Comparison of ENCODE assay signal across 8 cellular contexts in genomic region chr9:110142868-110143866, GRCh38.
A peak's percentile ranks its signal among the peaks of the same experiment; 100 is the strongest.
DNase-seq lines count a peak whose midpoint lies in the region; ATAC-seq and TF ChIP-seq lines count a peak whose summit lies in the region.

No MANE protein-coding gene starts in this region.

- H3K27ac ChIP-seq in OCI-LY3 (ENCODE audit: low read length) (peak overlapping the region; percentile 91), esophagus muscularis mucosa (replicated peaks in 1 of 4) (peak overlapping the region; percentile 10 to 61 (median 42)), upper lobe of left lung (peak overlapping the region; percentile 21 to 43 (median 28))

- TF ChIP-seq EP300 in esophagus muscularis mucosa (IDR thresholded peaks at IDR 0.05) (no peak), upper lobe of left lung (IDR thresholded peaks at IDR 0.05) (no peak)

- intact Hi-C loops in esophagus muscularis mucosa (cut with DNase I) = loop anchor here (5.0 kb wide), 1 partner anchor 96 kb away; no protein-coding TSS in a partner anchor

- H3K36me3 ChIP-seq in OCI-LY3 (replicated peaks; ENCODE audit: low read depth, low read length) = peaks cover 27% of the 10 kb centered on the region
- peaks cover 4 to 25% (median 7%) of the 10 kb centered on the region in 4 donors for H3K36me3 ChIP-seq in esophagus muscularis mucosa
- H3K36me3 ChIP-seq in upper lobe of left lung = peaks cover 0 to 19% (median 8%) of the 10 kb centered on the region in 4 donors

- H3K9me3 ChIP-seq in OCI-LY3 (ENCODE audit: insufficient read depth, low read length) (no peaks in the 10 kb centered on the region), esophagus muscularis mucosa (no peaks in the 10 kb centered on the region), upper lobe of left lung (no peaks in the 10 kb centered on the region)

- no peak for TF ChIP-seq POLR2A in esophagus muscularis mucosa (IDR thresholded peaks at IDR 0.05; ENCODE audit: low read depth)
- TF ChIP-seq POLR2A in upper lobe of left lung (IDR thresholded peaks at IDR 0.05) = no peak

- peaks cover 82% of the 10 kb centered on the region for H3K79me2 ChIP-seq in OCI-LY3 (ENCODE audit: low read length)

- H3K4me3 ChIP-seq in OCI-LY3 (ENCODE audit: low read length) (peak overlapping the region; percentile 66), esophagus muscularis mucosa (no peak overlapping the region), upper lobe of left lung (no peak overlapping the region)

- TF ChIP-seq CTCF in OCI-LY3 (IDR thresholded peaks at IDR 0.05; ENCODE audit: low read depth, low read length) (peak; percentile 61), esophagus muscularis mucosa (IDR thresholded peaks at IDR 0.05) (no peak), upper lobe of left lung (IDR thresholded peaks at IDR 0.05) (peak in 1 of 6 experiments; percentile 20)

- ATAC-seq in GM19025 (IDR thresholded peaks at IDR 0.05; ENCODE audit: low read depth, unreplicated experiment) = peak; percentile 38
- peak; percentile 46 for ATAC-seq in HG03097 (IDR thresholded peaks at IDR 0.05; ENCODE audit: low FRiP score, unreplicated experiment)
- ATAC-seq in upper lobe of left lung (ENCODE audit: low FRiP score in 2 of 2) = peak in 1 of 2 donors; percentile 9

- peaks cover 21% of the 10 kb centered on the region for H4K20me1 ChIP-seq in OCI-LY3 (ENCODE audit: insufficient read depth, low read length)

- H3K4me1 ChIP-seq in OCI-LY3 (ENCODE audit: low read length) = peaks cover 63% of the 10 kb centered on the region
- peaks cover 54 to 83% (median 74%) of the 10 kb centered on the region in 4 donors for H3K4me1 ChIP-seq in esophagus muscularis mucosa
- peaks cover 33 to 66% (median 48%) of the 10 kb centered on the region in 4 donors for H3K4me1 ChIP-seq in upper lobe of left lung

- DNase-seq in DMS153 (lab: John Stamatoyannopoulos, UW) (peak; percentile 84), esophagus muscularis mucosa (ENCODE audit: extremely low spot score) (no peak), upper lobe of left lung (no peak), KG1 (lab: John Stamatoyannopoulos, UW) (no peak), OCI-M2 (lab: John Stamatoyannopoulos, UW; ENCODE audit: unreplicated experiment) (no peak)

- WGBS in esophagus muscularis mucosa = 60% methylated on average over 4 of the region's 4 CpGs
- WGBS in upper lobe of left lung, 2 donors = 62% methylated on average over 4 of the region's 4 CpGs

- no peaks in the 10 kb centered on the region for H3K27me3 ChIP-seq in OCI-LY3 (ENCODE audit: low read depth, low read length)
- no peaks in the 10 kb centered on the region for H3K27me3 ChIP-seq in esophagus muscularis mucosa
- H3K27me3 ChIP-seq in upper lobe of left lung = no peaks in the 10 kb centered on the region

- H3K4me2 ChIP-seq in OCI-LY3 (ENCODE audit: low read length) = peak overlapping the region; percentile 81

- H2AFZ ChIP-seq in OCI-LY3 (ENCODE audit: low read depth, low read length) = no peak overlapping the region

- H3K9ac ChIP-seq in OCI-LY3 (ENCODE audit: low read length) = peak overlapping the region; percentile 60

Comparison
In these comparisons a context has a peak if more than half of its experiments do, and no peak if none do; other contexts are left out.
1. H3K27ac ChIP-seq: peak in every context shown above with its lines; median percentile 91 in OCI-LY3; 42 in esophagus muscularis mucosa; 28 in upper lobe of left lung.